Comparison of ENCODE assay signal across 25 cellular contexts in the genomic region with DNA sequence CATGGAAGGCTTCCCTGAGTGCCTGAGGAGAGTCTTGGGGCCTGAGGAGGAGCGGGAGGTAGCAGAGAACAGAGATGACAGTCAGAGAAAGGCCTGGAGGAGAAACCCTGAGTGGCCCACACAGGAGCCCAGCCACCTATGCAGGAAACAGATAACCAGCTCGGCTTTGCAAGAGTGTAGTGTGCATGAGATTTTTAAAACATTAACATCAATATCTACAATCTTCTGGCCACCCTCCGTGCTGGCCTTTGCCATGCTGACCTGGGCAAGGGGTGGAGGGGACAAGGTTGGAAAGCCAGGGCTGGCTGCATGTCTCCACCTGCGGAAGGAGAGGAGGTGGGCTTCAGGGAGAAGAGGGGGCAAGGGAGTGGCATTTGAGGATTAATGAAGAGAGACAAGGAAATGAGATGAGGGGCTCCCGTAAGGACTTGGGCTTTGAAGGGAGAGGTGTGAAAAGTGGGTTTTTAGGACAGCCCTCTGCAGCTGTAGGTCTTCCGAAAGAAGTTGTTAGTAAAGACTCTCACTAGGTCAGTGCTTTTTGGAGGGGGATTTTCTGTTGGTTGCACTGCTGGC. TPM values are rescaled to one million over a fixed set of nuclear protein-coding genes. Genes with fewer than 3 reads are reported as not detected.
"Had no signal": no experiment of that assay in that cellular context is flagged by ENCODE, and none has a peak within 500 bp of the region (broad histone marks: within the 10 kb centered on the region; RNA-seq: fewer than 3 reads in every experiment).

No MANE protein-coding gene starts in this region.

- H3K4me3 Mint-ChIP-seq: immature natural killer cell; memory B cell; mesothelial cell of epicardium; natural killer cell; nephron progenitor cell; stimulated activated memory B cell treated with anti-CD40 and anti-IgM and Interleukin-4, amounts not matched to agents 10 μg/mL and 1 μg/mL and 100 μg/mL, for 72 hours had no signal

- H3K36me3 Mint-ChIP-seq: natural killer cell; stimulated activated memory B cell treated with anti-CD40 and anti-IgM and Interleukin-4, amounts not matched to agents 10 μg/mL and 1 μg/mL and 100 μg/mL, for 72 hours had no signal

- DNase-seq: heart left ventricle; hypothalamus; immature natural killer cell; left ventricle myocardium inferior; naive B cell; natural killer cell; nephron progenitor cell; right lobe of liver; stimulated activated CD4-positive, alpha-beta T cell treated with anti-CD3 and anti-CD28 coated beads, Interleukin-1b, Interleukin-23, amount 100 ng/mL, for 48 hours; stimulated activated CD4-positive, alpha-beta T cell treated with anti-CD3 and anti-CD28 coated beads, Interleukin-2, amount 100 ng/mL, for 48 hours; stimulated activated CD4-positive, alpha-beta T cell treated with anti-CD3 and anti-CD28 coated beads, Interleukin-4, amount 100 ng/mL, for 4 hours; stimulated activated CD8-positive, alpha-beta memory T cell treated with anti-CD3 and anti-CD28 coated beads, Interleukin-4, amount 100 ng/mL, for 48 hours; stimulated activated naive CD8-positive, alpha-beta T cell treated with anti-CD3 and anti-CD28 coated beads, Interleukin-15, Interleukin-2, amounts not matched to agents 100 U/mL and 50 U/mL, for 24 hours; stomach; testis; thyroid gland; transverse colon; upper lobe of right lung had no signal

- H3K4me1 Mint-ChIP-seq: immature natural killer cell; naive B cell; natural killer cell; stimulated activated memory B cell treated with anti-CD40 and anti-IgM and Interleukin-4, amounts not matched to agents 10 μg/mL and 1 μg/mL and 100 μg/mL, for 72 hours had no signal

- H3K9me3 Mint-ChIP-seq: immature natural killer cell, natural killer cell had no signal

- H3K9ac ChIP-seq: parathyroid adenoma had no signal

- H3K27ac ChIP-seq: heart left ventricle, left ventricle myocardium inferior, parathyroid adenoma, right atrium auricular region, right lobe of liver, stomach, testis, thyroid gland, transverse colon, upper lobe of right lung had no signal

- H3K27me3 ChIP-seq: heart left ventricle, right atrium auricular region, right lobe of liver, stomach, testis, thyroid gland, upper lobe of right lung had no signal

- H2AFZ ChIP-seq: parathyroid adenoma had no signal

- H3K36me3 ChIP-seq: heart left ventricle, right atrium auricular region, right lobe of liver, stomach, thyroid gland, transverse colon, upper lobe of right lung had no signal

- H3K4me3 ChIP-seq: heart left ventricle, left ventricle myocardium inferior, lung, right atrium auricular region, right lobe of liver, smooth muscle cell, stomach, testis, thyroid gland, transverse colon, upper lobe of right lung had no signal

- H3K9me3 ChIP-seq: right lobe of liver, testis, thyroid gland, transverse colon, upper lobe of right lung had no signal

- H3K4me1 ChIP-seq: heart left ventricle, left ventricle myocardium inferior, parathyroid adenoma, right atrium auricular region, right lobe of liver, transverse colon, upper lobe of right lung had no signal

- H3K27ac Mint-ChIP-seq: immature natural killer cell; memory B cell; mesothelial cell of epicardium; natural killer cell; stimulated activated memory B cell treated with anti-CD40 and anti-IgM and Interleukin-4, amounts not matched to agents 10 μg/mL and 1 μg/mL and 100 μg/mL, for 72 hours had no signal

- H3K4me2 ChIP-seq: smooth muscle cell had no signal

RNA-seq across cellular contexts. Expression of a gene that starts 59.3 kb away (rescaled TPM):
- polyA plus RNA-seq: immature natural killer cell had no signal
